35 cellular contexts compared by ENCODE assay signal in the genomic region with DNA sequence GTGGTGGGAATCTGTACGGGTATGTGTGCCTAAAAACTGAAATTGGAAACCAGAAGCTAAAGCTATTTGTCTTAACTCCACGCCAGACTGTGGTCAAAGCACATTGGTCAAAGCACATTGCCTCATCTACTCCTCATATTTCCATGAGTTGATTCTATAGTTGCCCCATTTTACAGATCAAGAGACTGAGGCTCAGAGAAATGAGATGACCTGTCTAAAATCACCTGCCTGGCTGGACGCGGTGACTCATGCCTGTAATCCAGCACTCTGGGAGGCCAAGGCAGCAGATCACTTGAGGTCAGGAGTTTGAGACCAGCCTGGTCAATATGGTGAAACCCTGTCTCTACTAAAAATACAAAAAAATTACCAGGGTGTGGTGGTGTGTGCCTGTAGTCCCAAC. TPM values are rescaled to one million over a fixed set of nuclear protein-coding genes. Genes with fewer than 3 reads are reported as not detected.
"Had no signal": no experiment of that assay in that cellular context is flagged by ENCODE, and none has a peak within 500 bp of the region (broad histone marks: within the 10 kb centered on the region; RNA-seq: fewer than 3 reads in every experiment).

No MANE protein-coding gene starts in this region.

- H3K4me3 Mint-ChIP-seq: activated CD4-positive, alpha-beta memory T cell treated with anti-CD3 and anti-CD28 coated beads for 36 hours; activated CD4-positive, alpha-beta T cell treated with anti-CD3 and anti-CD28 coated beads for 36 hours; activated CD4-positive, alpha-beta T cell treated with anti-CD3 and anti-CD28 coated beads, Interleukin-2, amount 10 ng/mL, durations not matched to agents 24 days and 14 days; activated CD8-positive, alpha-beta T cell treated with anti-CD3 and anti-CD28 coated beads, Interleukin-2, amount 10 ng/mL, durations not matched to agents 7 days and 5 days; activated naive CD8-positive, alpha-beta T cell; activated T-cell treated with anti-CD3 and anti-CD28 coated beads, Interleukin-2, amount 50 U/mL, for 24 hours; activated T-helper 17 cell treated with anti-CD3 and anti-CD28 coated beads, Interleukin-2, amount 50 U/mL, for 72 hours; central memory CD8-positive, alpha-beta T cell had no signal

- H3K4me1 Mint-ChIP-seq: activated CD4-positive, alpha-beta T cell treated with anti-CD3 and anti-CD28 coated beads for 36 hours; activated T-helper 17 cell treated with anti-CD3 and anti-CD28 coated beads, Interleukin-2, amount 50 U/mL, for 72 hours; central memory CD8-positive, alpha-beta T cell had no signal

- ATAC-seq: activated CD4-positive, alpha-beta T cell treated with anti-CD3 and anti-CD28 coated beads for 36 hours; activated CD8-positive, alpha-beta T cell treated with anti-CD3 and anti-CD28 coated beads, Interleukin-2, amount 10 ng/mL, durations not matched to agents 7 days and 5 days; activated T-helper 17 cell treated with anti-CD3 and anti-CD28 coated beads, Interleukin-2, amount 50 U/mL, for 72 hours; gastroesophageal sphincter; heart right ventricle had no signal

- H3K9me3 ChIP-seq: esophagus squamous epithelium had no signal

- H3K27ac ChIP-seq: brain microvascular endothelial cell, epithelial cell of prostate, esophagus squamous epithelium, gastroesophageal sphincter, heart right ventricle had no signal

- H3K27ac Mint-ChIP-seq: activated CD4-positive, alpha-beta memory T cell treated with anti-CD3 and anti-CD28 coated beads for 36 hours; activated CD4-positive, alpha-beta T cell treated with anti-CD3 and anti-CD28 coated beads for 36 hours; activated CD4-positive, alpha-beta T cell treated with anti-CD3 and anti-CD28 coated beads, Interleukin-2, amount 10 ng/mL, durations not matched to agents 24 days and 14 days; activated CD8-positive, alpha-beta T cell treated with anti-CD3 and anti-CD28 coated beads, Interleukin-2, amount 10 ng/mL, durations not matched to agents 7 days and 5 days; activated naive CD8-positive, alpha-beta T cell; activated T-cell treated with anti-CD3 and anti-CD28 coated beads, Interleukin-2, amount 50 U/mL, for 24 hours; activated T-helper 17 cell treated with anti-CD3 and anti-CD28 coated beads, Interleukin-2, amount 50 U/mL, for 72 hours had no signal

- DNase-seq: activated CD4-positive, alpha-beta T cell treated with anti-CD3 and anti-CD28 coated beads for 36 hours; activated CD4-positive, alpha-beta T cell treated with anti-CD3 and anti-CD28 coated beads, Interleukin-2, amount 10 ng/mL, durations not matched to agents 24 days and 14 days; activated CD4-positive, CD25-positive, alpha-beta regulatory T cell; activated CD4-positive, CD25-positive, alpha-beta regulatory T cell treated with anti-CD3 and anti-CD28 coated beads, Interleukin-2, amount 50 U/mL, for 72 hours; activated CD8-positive, alpha-beta T cell treated with anti-CD3 and anti-CD28 coated beads, Interleukin-2, amount 10 ng/mL, durations not matched to agents 7 days and 5 days; activated effector memory CD4-positive, alpha-beta T cell treated with Interleukin-2 at 50 U/mL for 16 hours; activated gamma-delta T cell treated with Interleukin-2 at 50 U/mL for 16 hours; activated naive CD4-positive, alpha-beta T cell treated with anti-CD3 and anti-CD28 coated beads, Interleukin-2, amount 50 U/mL, for 16 hours; activated naive CD4-positive, alpha-beta T cell treated with Interleukin-2 at 50 U/mL for 16 hours; activated T-cell treated with anti-CD3 and anti-CD28 coated beads for 4 hours; activated T-cell treated with anti-CD3 and anti-CD28 coated beads, Interleukin-2, amount 50 U/mL, for 24 hours; amniotic stem cell; anterior cingulate cortex; brain microvascular endothelial cell; effector CD8-positive, alpha-beta T cell; esophagus squamous epithelium; foreskin melanocyte; heart right ventricle; T-helper 2 cell had no signal

- FAIRE-seq: astrocyte, bronchial epithelial cell, colon, endometrium, endothelial cell of umbilical vein had no signal

- H3K36me3 Mint-ChIP-seq: activated CD4-positive, alpha-beta memory T cell treated with anti-CD3 and anti-CD28 coated beads for 36 hours; activated naive CD8-positive, alpha-beta T cell had no signal

- H3K4me1 ChIP-seq: esophagus squamous epithelium, gastroesophageal sphincter, heart right ventricle had no signal

- H3K4me3 ChIP-seq: esophagus squamous epithelium, gastroesophageal sphincter, heart right ventricle had no signal

- H3K36me3 ChIP-seq: brain microvascular endothelial cell, esophagus squamous epithelium, gastroesophageal sphincter, heart right ventricle had no signal

RNA-seq across cellular contexts. Expression of gene MNX1, which starts 21.7 kb away (rescaled TPM):
- total RNA-seq: activated CD4-positive, alpha-beta memory T cell treated with anti-CD3 and anti-CD28 coated beads for 36 hours; activated CD4-positive, alpha-beta T cell treated with anti-CD3 and anti-CD28 coated beads for 36 hours; activated CD4-positive, alpha-beta T cell treated with anti-CD3 and anti-CD28 coated beads, Interleukin-2, amount 10 ng/mL, durations not matched to agents 24 days and 14 days; activated CD8-positive, alpha-beta T cell treated with anti-CD3 and anti-CD28 coated beads, Interleukin-2, amount 10 ng/mL, durations not matched to agents 7 days and 5 days; activated T-helper 17 cell treated with anti-CD3 and anti-CD28 coated beads, Interleukin-2, amount 50 U/mL, for 72 hours; astrocyte; bronchial epithelial cell; cardiac septum; cerebellum; endothelial cell of umbilical vein; fibroblast of lung; fibroblast of villous mesenchyme; gastroesophageal sphincter; glomerular endothelial cell; heart right ventricle had no signal
- polyA plus RNA-seq: endothelial cell of umbilical vein, fibroblast of lung, heart right ventricle had no signal
